3 cellular contexts compared by ENCODE assay signal in genomic region chr11:108224908-108225786, GRCh38.
TF ChIP-seq lines count a peak whose summit lies in the region.

No MANE protein-coding gene starts in this region.

TF ChIP-seq in A549, 52 proteins besides CTCF, POLR2A, EP300 and RAD21:
- no peak for TF ChIP-seq FOSB (CRISPR knock-in tag; IDR thresholded peaks at IDR 0.05)
- no peak for TF ChIP-seq MAZ (IDR thresholded peaks at IDR 0.05; ENCODE audit: borderline replicate concordance, low read depth, low read length)
- TF ChIP-seq POLR2AphosphoS2 (conservative IDR thresholded peaks at IDR 0.05; ENCODE audit: low read length) = no peak

TF ChIP-seq in HCT116, 20 proteins besides CTCF, POLR2A, EP300 and RAD21:
- TF ChIP-seq EZH2phosphoT487 (IDR thresholded peaks at IDR 0.05; ENCODE audit: borderline replicate concordance) (no peak), CBX3 (IDR thresholded peaks at IDR 0.05; ENCODE audit: low read depth) (no peak), ZBTB33 (IDR thresholded peaks at IDR 0.05; ENCODE audit: extremely low read depth, insufficient replicate concordance, low read length) (no peak), JUND (IDR thresholded peaks at IDR 0.05) (no peak), SP1 (IDR thresholded peaks at IDR 0.05; ENCODE audit: low read depth) (no peak), ATF3 (IDR thresholded peaks at IDR 0.05) (no peak), REST (IDR thresholded peaks at IDR 0.05; ENCODE audit: low read depth) (no peak)
TF ChIP-seq in HCT116: peak in this region for 0.

TF ChIP-seq in HepG2, 621 proteins besides CTCF, POLR2A, EP300 and RAD21:
- no peak for TF ChIP-seq MTERF4 (CRISPR knock-in tag; IDR thresholded peaks at IDR 0.05)
- peak; percentile 39; the same call in 1 of the 2 replicates for TF ChIP-seq ZBTB38 (CRISPR knock-in tag; IDR thresholded peaks at IDR 0.05)
- no peak for TF ChIP-seq CEBPZ (IDR thresholded peaks at IDR 0.05; ENCODE audit: low read length)
- peak; percentile 13 to 43; a peak in 1 of 4 replicates for TF ChIP-seq MAFK (conservative IDR thresholded peaks at IDR 0.05 in 1 of 2, IDR thresholded peaks at IDR 0.05 in 1 of 2; ENCODE audit: low read length in 2 of 2)
